Comparison of ENCODE assay signal across 1 cellular context in genomic region chr5:44807269-44807668, GRCh38.
TF ChIP-seq lines count a peak whose summit lies in the region.

No MANE protein-coding gene starts in this region.

TF ChIP-seq in WTC11, 78 proteins besides CTCF, POLR2A, EP300 and RAD21 (continued from another document):
- no peak for TF ChIP-seq ZNF281 (CRISPR knock-in tag; IDR thresholded peaks at IDR 0.05)
